Comparison of ENCODE assay signal across 1 cellular context in the genomic region with DNA sequence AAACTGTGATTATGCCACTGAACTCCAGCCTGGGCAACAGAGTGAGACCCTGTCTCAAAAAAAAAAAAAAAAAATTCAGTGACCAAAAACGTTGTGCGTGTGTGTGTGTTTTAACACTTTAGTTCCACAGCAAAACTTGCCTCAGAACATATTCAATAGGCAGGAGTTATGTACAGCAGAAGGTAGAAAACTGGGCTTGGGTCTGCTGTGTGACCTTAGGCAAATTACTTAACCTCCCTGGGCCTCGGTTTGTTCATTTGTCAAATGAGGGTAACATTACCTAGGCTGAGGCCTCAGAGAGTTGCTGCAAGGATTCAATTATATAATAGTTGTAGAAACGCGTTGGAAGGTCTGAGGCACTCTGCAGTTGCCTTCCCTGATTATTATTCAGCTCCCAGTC.
TF ChIP-seq lines count a peak whose summit lies in the region.

No MANE protein-coding gene starts in this region.

TF ChIP-seq in WTC11, 78 proteins besides CTCF, POLR2A, EP300 and RAD21 (continued from another document):
- TF ChIP-seq ARID4B (CRISPR knock-in tag; IDR thresholded peaks at IDR 0.05; ENCODE audit: borderline replicate concordance), result no peak
- TF ChIP-seq SOX15 (CRISPR knock-in tag; IDR thresholded peaks at IDR 0.05), result no peak
